In the genomic region with DNA sequence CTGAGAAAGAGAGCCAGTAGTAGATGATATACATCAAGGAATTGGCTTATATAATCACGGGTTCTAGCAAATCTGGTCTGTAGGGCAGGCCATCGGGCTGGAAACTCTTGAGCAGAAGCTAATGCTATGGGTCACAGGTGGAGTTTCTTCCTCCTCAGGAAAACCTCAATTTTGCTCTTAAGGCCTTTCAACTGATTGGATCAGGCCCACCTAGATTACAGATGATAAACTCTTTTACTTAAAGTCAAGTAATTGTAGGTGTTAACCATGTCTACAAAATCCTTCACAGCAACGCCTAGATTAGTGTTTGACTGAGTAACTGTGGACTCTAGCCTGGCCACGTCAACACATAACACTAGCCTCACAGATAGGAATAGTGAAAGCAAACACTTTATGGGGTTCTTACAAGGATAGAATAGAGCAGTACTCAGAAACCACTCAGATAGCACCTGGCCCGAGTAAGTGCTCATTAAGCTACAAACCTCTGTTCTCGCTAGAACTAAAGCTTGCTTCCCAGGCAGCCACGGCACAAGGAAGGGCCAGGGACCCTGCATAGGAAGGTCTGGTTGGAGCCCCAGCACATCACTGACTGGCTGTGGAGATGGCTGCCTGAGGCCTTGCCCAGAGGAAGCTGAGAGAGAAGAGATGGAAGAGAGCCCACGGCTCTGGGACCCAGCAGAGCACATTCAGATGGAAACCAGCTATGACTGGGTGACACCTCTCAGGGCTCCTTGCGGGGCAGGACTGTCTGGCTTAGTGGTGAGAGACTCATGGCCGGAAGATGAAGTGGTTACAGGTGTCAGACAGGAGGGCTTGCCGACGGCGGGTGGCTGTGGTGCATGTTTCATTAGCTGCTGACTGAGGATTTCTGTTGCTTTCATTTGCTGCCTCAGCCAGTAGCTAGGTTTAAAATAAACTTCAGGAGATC, we compare ENCODE assay signal across 9 cellular contexts.
DNase-seq lines count a peak whose midpoint lies in the region; ATAC-seq and TF ChIP-seq lines count a peak whose summit lies in the region.
"Had no signal": no experiment of that assay in that cellular context is flagged by ENCODE, and none has a peak within 500 bp of the region (broad histone marks: within the 10 kb centered on the region; RNA-seq: fewer than 3 reads in every experiment).

No MANE protein-coding gene starts in this region.

- DNase-seq in NCI-H1417 (lab: John Stamatoyannopoulos, UW) (peak in 2 of 3 experiments; percentile 33 to 76), NCI-H1417 treated with DMSO at 0.1 percent for 48 hours (lab: John Stamatoyannopoulos, UW) (no peak), NCI-H128 (lab: John Stamatoyannopoulos, UW; ENCODE audit: unreplicated experiment) (no peak), NCI-H1092 treated with DMSO at 0.1 percent for 48 hours (lab: John Stamatoyannopoulos, UW) (no peak), GM23338 (ENCODE audit: low spot score) (no peak)
- DNase-seq in activated CD8-positive, alpha-beta memory T cell treated with anti-CD3 and anti-CD28 coated beads, Interleukin-2, amount 50 U/mL, for 24 hours (ENCODE audit: extremely low read depth): peak; percentile 62
- peak; percentile 46 for DNase-seq in stimulated activated CD4-positive, alpha-beta T cell treated with anti-CD3 and anti-CD28 coated beads, Interleukin-12 subunit alpha, Interleukin-12 subunit beta, amount 100 ng/mL, for 4 hours

- no peaks in the 10 kb centered on the region for H3F3A ChIP-seq in GM23338 (replicated peaks; ENCODE audit: low read depth)

- H3K27ac ChIP-seq in GM23338 (ENCODE audit: low read depth): no peak overlapping the region
- H3K27ac ChIP-seq: VCaP had no signal

- H3K4me1 ChIP-seq in GM23338 (ENCODE audit: insufficient read depth): no peaks in the 10 kb centered on the region

- no peaks in the 10 kb centered on the region for H3K4me1 Mint-ChIP-seq in GM23338

- H3K27ac Mint-ChIP-seq in GM23338: no peak overlapping the region

- no peak overlapping the region for H2AFZ ChIP-seq in GM23338

- no peaks in the 10 kb centered on the region for H3K27me3 ChIP-seq in GM23338 (ENCODE audit: insufficient read depth)

- H3K4me3 ChIP-seq in GM23338: no peak overlapping the region

- H3K36me3 Mint-ChIP-seq in GM23338 (ENCODE audit: low read depth): no peaks in the 10 kb centered on the region

- H3K36me3 ChIP-seq in GM23338 (ENCODE audit: insufficient read depth): no peaks in the 10 kb centered on the region

- H3K27me3 Mint-ChIP-seq in GM23338 (ENCODE audit: insufficient read depth, low read depth, poor library complexity): no peaks in the 10 kb centered on the region

- no peak for TF ChIP-seq CTCF in GM23338 (conservative IDR thresholded peaks at IDR 0.05; ENCODE audit: low read depth in 2 of 2)

- H3K79me2 ChIP-seq in GM23338 (replicated peaks; ENCODE audit: insufficient read depth): no peaks in the 10 kb centered on the region

- H3K4me2 ChIP-seq in GM23338: no peak overlapping the region

- ATAC-seq in HG03558 (IDR thresholded peaks at IDR 0.05; ENCODE audit: extremely low read depth, unreplicated experiment) (peak; percentile 96), GM23338 (no peak)

- H3K4me3 Mint-ChIP-seq in GM23338: no peak overlapping the region

- H3K9me3 Mint-ChIP-seq in GM23338: no peaks in the 10 kb centered on the region; the same call in 2 of the 3 replicates

- no peaks in the 10 kb centered on the region for H4K20me1 ChIP-seq in GM23338 (replicated peaks; ENCODE audit: insufficient read depth)

- peaks cover 6% of the 10 kb centered on the region; the same call in 1 of the 2 replicates for H3K9me2 ChIP-seq in GM23338 (ENCODE audit: insufficient read depth)

TF ChIP-seq in GM23338, 12 proteins besides CTCF, POLR2A, EP300 and RAD21 (continues in another document):
- TF ChIP-seq CREB1 (CRISPR knock-in tag; IDR thresholded peaks at IDR 0.05; ENCODE audit: low read depth) (no peak), JUNB (IDR thresholded peaks at IDR 0.05; ENCODE audit: unreplicated experiment) (no peak), REST (IDR thresholded peaks at IDR 0.05; ENCODE audit: unreplicated experiment) (no peak), ZNF331 (CRISPR knock-in tag; IDR thresholded peaks at IDR 0.05; ENCODE audit: low read depth) (no peak), EZH2phosphoT487 (IDR thresholded peaks at IDR 0.05; ENCODE audit: unreplicated experiment) (no peak)
- TF ChIP-seq, protein P1, sequence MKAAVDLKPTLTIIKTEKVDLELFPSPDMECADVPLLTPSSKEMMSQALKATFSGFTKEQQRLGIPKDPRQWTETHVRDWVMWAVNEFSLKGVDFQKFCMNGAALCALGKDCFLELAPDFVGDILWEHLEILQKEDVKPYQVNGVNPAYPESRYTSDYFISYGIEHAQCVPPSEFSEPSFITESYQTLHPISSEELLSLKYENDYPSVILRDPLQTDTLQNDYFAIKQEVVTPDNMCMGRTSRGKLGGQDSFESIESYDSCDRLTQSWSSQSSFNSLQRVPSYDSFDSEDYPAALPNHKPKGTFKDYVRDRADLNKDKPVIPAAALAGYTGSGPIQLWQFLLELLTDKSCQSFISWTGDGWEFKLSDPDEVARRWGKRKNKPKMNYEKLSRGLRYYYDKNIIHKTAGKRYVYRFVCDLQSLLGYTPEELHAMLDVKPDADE (IDR thresholded peaks at IDR 0.05): no peak

Comparison
In these comparisons a context has a peak if more than half of its experiments do, and no peak if none do; other contexts are left out.
1. DNase-seq: peak in NCI-H1417 (2 of 3), activated CD8-positive, alpha-beta memory T cell treated with anti-CD3 and anti-CD28 coated beads, Interleukin-2, amount 50 U/mL, for 24 hours (single experiment) and stimulated activated CD4-positive, alpha-beta T cell treated with anti-CD3 and anti-CD28 coated beads, Interleukin-12 subunit alpha, Interleukin-12 subunit beta, amount 100 ng/mL, for 4 hours (single experiment); none in NCI-H1417 treated with DMSO at 0.1 percent for 48 hours (single experiment), NCI-H128 (single experiment), NCI-H1092 treated with DMSO at 0.1 percent for 48 hours (single experiment) and GM23338 (single experiment).